In genomic region chr14:33661071-33661470, GRCh38 we compare ENCODE assay signal across 35 cellular contexts.
"Had no signal": no experiment of that assay in that cellular context is flagged by ENCODE, and none has a peak within 500 bp of the region (broad histone marks: within the 10 kb centered on the region; RNA-seq: fewer than 3 reads in every experiment).

No MANE protein-coding gene starts in this region.

- H3K9ac ChIP-seq: KMS-11 had no signal

- H3K27me3 ChIP-seq: MG63 had no signal

- H3K9me3 ChIP-seq: MG63 had no signal

- H3K27ac ChIP-seq: KMS-11 had no signal

- H3K4me2 ChIP-seq: KMS-11 had no signal

- DNase-seq: Kasumi-1, MG63, MM.1S, MV-4-11, NCI-H1048, NCI-H1092, NCI-H1092 treated with DMSO at 0.1 percent for 48 hours, NCI-H1105, NCI-H1105 treated with DMSO at 0.1 percent for 48 hours, NCI-H1417, NCI-H1417 treated with DMSO at 0.1 percent for 48 hours, NCI-H1436, NCI-H1436 treated with DMSO at 0.1 percent for 48 hours, NCI-H146, NCI-H1694, NCI-H1694 treated with DMSO at 0.1 percent for 48 hours, NCI-H187, NCI-H187 treated with DMSO at 0.1 percent for 48 hours, NCI-H1930, NCI-H2029, NCI-H2029 treated with DMSO at 0.1 percent for 48 hours, NCI-H2081, NCI-H2081 treated with DMSO at 0.1 percent for 48 hours, NCI-H2107, NCI-H2171, NCI-H2171 treated with DMSO at 0.1 percent for 48 hours, NCI-H2227 treated with DMSO at 0.1 percent for 48 hours, NCI-H226, NCI-H345, NCI-H446, NCI-H446 treated with DMSO at 0.1 percent for 48 hours, NCI-H510A, NCI-H510A treated with DMSO at 0.1 percent for 48 hours, NCI-H524 had no signal

- H3K4me3 ChIP-seq: MG63 had no signal

- H3K36me3 ChIP-seq: MG63 had no signal
